1 cellular context compared by ENCODE assay signal in the genomic region with DNA sequence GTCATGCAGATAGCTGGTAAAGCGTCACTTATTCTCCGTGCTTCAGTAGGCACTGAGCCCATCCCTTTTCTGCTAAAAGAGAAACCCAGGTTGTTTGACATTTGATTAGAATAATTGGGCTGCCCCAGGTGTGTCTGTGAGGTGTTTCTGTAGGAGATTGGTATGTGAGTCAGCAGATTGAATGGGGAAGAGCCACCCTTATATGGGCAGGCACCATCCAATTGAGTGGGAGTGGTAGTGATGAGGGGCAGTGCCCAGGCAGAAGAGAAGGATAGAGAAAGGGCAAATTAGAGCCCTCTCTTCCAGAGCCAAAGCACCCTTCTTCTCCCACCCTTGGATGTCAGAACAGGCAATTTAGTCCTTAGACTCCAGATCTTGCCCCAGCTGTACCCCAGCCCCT.
TF ChIP-seq lines count a peak whose summit lies in the region.

No MANE protein-coding gene starts in this region.

TF ChIP-seq in WTC11, 78 proteins besides CTCF, POLR2A, EP300 and RAD21 (continued from another document):
- TF ChIP-seq MLX (CRISPR knock-in tag; IDR thresholded peaks at IDR 0.05) (no peak), PRDM15 (CRISPR knock-in tag; IDR thresholded peaks at IDR 0.05) (no peak), ARID4B (CRISPR knock-in tag; IDR thresholded peaks at IDR 0.05; ENCODE audit: borderline replicate concordance) (no peak)
